In the genomic region with DNA sequence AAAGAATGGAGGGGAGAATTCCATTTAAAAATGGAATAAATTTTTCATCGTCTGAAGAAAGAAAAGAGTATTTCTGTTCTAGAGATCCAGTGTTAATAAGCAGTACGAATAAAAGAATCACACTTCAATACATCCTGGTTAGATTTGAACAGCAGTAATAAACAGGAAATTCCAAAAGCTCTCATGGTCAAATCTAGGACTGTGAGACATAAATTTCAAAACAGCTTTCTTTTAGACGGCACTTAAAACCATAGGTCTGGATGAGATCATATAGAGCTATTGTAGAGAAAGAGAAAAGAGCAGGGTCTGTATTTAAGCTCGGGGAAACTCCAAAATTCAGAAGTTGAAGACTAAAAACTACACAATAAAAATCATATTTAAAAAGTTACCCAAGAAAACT, we compare ENCODE assay signal across 20 cellular contexts.
DNase-seq lines count a peak whose midpoint lies in the region; ATAC-seq and TF ChIP-seq lines count a peak whose summit lies in the region.
"Had no signal": no experiment of that assay in that cellular context is flagged by ENCODE, and none has a peak within 500 bp of the region (broad histone marks: within the 10 kb centered on the region; RNA-seq: fewer than 3 reads in every experiment).

No MANE protein-coding gene starts in this region.

- TF ChIP-seq CTCF in astrocyte of the spinal cord (IDR thresholded peaks at IDR 0.05; ENCODE audit: low read depth, low read length) (no peak), smooth muscle cell (IDR thresholded peaks at IDR 0.05; ENCODE audit: borderline replicate concordance, insufficient read depth, poor library complexity, severe bottlenecking) (no peak), upper lobe of left lung (IDR thresholded peaks at IDR 0.05) (no peak)

- peak; percentile 64 for DNase-seq in HCEC 1CT
- DNase-seq in M059J (ENCODE audit: low read depth): peak; percentile 5
- DNase-seq in astrocyte of the spinal cord (ENCODE audit: low read depth, low spot score): peak; percentile 1
- no peak for DNase-seq in smooth muscle cell (lab: John Stamatoyannopoulos, UW; ENCODE audit: unreplicated experiment)
- no peak for DNase-seq in upper lobe of left lung
- DNase-seq: ACHN; CD4-positive, alpha-beta T cell; COR-L47; DMS 273 treated with DMSO at 0.1 percent for 48 hours; KBM-7; NCI-H1105 treated with DMSO at 0.1 percent for 48 hours; NCI-H2029 treated with DMSO at 0.1 percent for 48 hours; NCI-H526 treated with DMSO at 0.1 percent for 48 hours; PC-3; RPMI8226; SHP77; T-helper 1 cell had no signal

- no peak overlapping the region for H3K9ac ChIP-seq in smooth muscle cell (ENCODE audit: low read depth)
- H3K9ac ChIP-seq: BLaER1 had no signal

- no peaks in the 10 kb centered on the region for H3K79me2 ChIP-seq in smooth muscle cell (ENCODE audit: low read depth)

- H4K20me1 ChIP-seq in smooth muscle cell (ENCODE audit: low read depth): no peaks in the 10 kb centered on the region
- H4K20me1 ChIP-seq: BLaER1 had no signal

- H3K27ac ChIP-seq in smooth muscle cell (ENCODE audit: low read depth): no peak overlapping the region
- H3K27ac ChIP-seq in upper lobe of left lung: no peak overlapping the region
- H3K27ac ChIP-seq: BLaER1 had no signal

- no peak for TF ChIP-seq POLR2A in upper lobe of left lung (IDR thresholded peaks at IDR 0.05)

- H3F3A ChIP-seq in smooth muscle cell (ENCODE audit: low read depth): no peaks in the 10 kb centered on the region

- no peak for ATAC-seq in GM18861 (IDR thresholded peaks at IDR 0.05; ENCODE audit: unreplicated experiment)
- no peak for ATAC-seq in upper lobe of left lung (ENCODE audit: low FRiP score in 2 of 2)
- ATAC-seq in HG03354 (IDR thresholded peaks at IDR 0.05; ENCODE audit: poor library complexity, severe bottlenecking, unreplicated experiment): no peak
- ATAC-seq: PC-3 had no signal

- no peaks in the 10 kb centered on the region for H3K9me3 ChIP-seq in smooth muscle cell (replicated peaks; ENCODE audit: low read depth)
- H3K9me3 ChIP-seq in upper lobe of left lung: no peaks in the 10 kb centered on the region
- H3K9me3 ChIP-seq: BLaER1 had no signal

- H3K4me2 ChIP-seq in smooth muscle cell: no peak overlapping the region
- H3K4me2 ChIP-seq: BLaER1 had no signal

- WGBS in smooth muscle cell (ENCODE audit: low lambda C conversion rate): 65% methylated on average over 4 of the region's 4 CpGs
- 26 to 30% methylated on average over 4 of the region's 4 CpGs for WGBS in upper lobe of left lung, 2 donors

- H3K27me3 ChIP-seq in smooth muscle cell (ENCODE audit: low read depth) (no peaks in the 10 kb centered on the region), upper lobe of left lung (no peaks in the 10 kb centered on the region)
- H3K27me3 ChIP-seq: BLaER1 had no signal

- peak overlapping the region; percentile 60 for H2AFZ ChIP-seq in smooth muscle cell (ENCODE audit: low read depth)

- in situ Hi-C loops in astrocyte of the spinal cord (cut with HindIII; ENCODE audit: low sequenced_read_pairs): no loop called here

- H3K4me3 ChIP-seq in astrocyte of the spinal cord (ENCODE audit: low read depth, low read length) (no peak overlapping the region), smooth muscle cell (no peak overlapping the region), upper lobe of left lung (no peak overlapping the region)
- H3K4me3 ChIP-seq: BLaER1 had no signal

- TF ChIP-seq EP300 in upper lobe of left lung (IDR thresholded peaks at IDR 0.05): no peak

- H3K4me1 ChIP-seq in smooth muscle cell (ENCODE audit: low read depth) (peaks cover 6% of the 10 kb centered on the region), upper lobe of left lung (no peaks in the 10 kb centered on the region)
- H3K4me1 ChIP-seq: BLaER1 had no signal

- no peaks in the 10 kb centered on the region for H3K36me3 ChIP-seq in smooth muscle cell (ENCODE audit: low read depth)
- H3K36me3 ChIP-seq in upper lobe of left lung: no peaks in the 10 kb centered on the region
- H3K36me3 ChIP-seq: BLaER1 had no signal

Comparison
In these comparisons a context has a peak if more than half of its experiments do, and no peak if none do; other contexts are left out.
1. DNase-seq: peak in HCEC 1CT (single experiment), M059J (single experiment) and astrocyte of the spinal cord (single experiment); none in smooth muscle cell (single experiment) and upper lobe of left lung (0 of 2).